12 cellular contexts compared by ENCODE assay signal in the genomic region with DNA sequence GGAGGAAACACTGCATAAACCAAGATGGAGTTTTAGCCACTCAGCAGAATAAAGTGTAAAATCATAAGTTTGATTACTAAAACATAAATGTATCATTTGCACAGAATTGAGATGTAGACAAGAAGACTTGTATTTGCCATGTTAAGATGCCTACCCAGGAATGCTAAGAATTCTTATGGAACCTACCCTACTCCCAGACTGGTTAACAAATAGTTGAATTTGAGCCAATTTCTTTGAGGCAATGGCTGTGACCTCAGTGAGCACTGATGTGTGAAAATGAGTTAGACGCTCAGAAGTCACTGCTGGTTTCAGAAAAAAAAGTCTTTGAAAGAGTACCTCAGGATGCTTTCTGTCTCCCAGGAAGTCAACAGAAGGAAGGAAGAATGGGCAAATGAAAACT.
DNase-seq lines count a peak whose midpoint lies in the region; ATAC-seq and TF ChIP-seq lines count a peak whose summit lies in the region.
"Had no signal": no experiment of that assay in that cellular context is flagged by ENCODE, and none has a peak within 500 bp of the region (broad histone marks: within the 10 kb centered on the region; RNA-seq: fewer than 3 reads in every experiment).

No MANE protein-coding gene starts in this region.

- 17 to 30% methylated on average over 1 of the region's 1 CpG for WGBS in thyroid gland, 2 donors

- peak overlapping the region; percentile 70 to 85 (median 72) for H3K27ac ChIP-seq in thyroid gland
- H3K27ac ChIP-seq in tibial artery, result no peak overlapping the region
- H3K27ac ChIP-seq: skin epidermis had no signal

- H3K9me3 ChIP-seq in thyroid gland (no peaks in the 10 kb centered on the region), tibial artery (no peaks in the 10 kb centered on the region)
- H3K9me3 ChIP-seq: mucosa of descending colon had no signal

- peaks cover 2% of the 10 kb centered on the region for H3K4me1 Mint-ChIP-seq in activated CD8-positive, alpha-beta T cell treated with anti-CD3 and anti-CD28 coated beads, Interleukin-2, amount 10 ng/mL, durations not matched to agents 7 days and 5 days (ENCODE audit: low read depth)
- no peaks in the 10 kb centered on the region for H3K4me1 Mint-ChIP-seq in activated CD8-positive, alpha-beta T cell treated with anti-CD3 and anti-CD28 coated beads for 36 hours (ENCODE audit: low read depth)
- H3K4me1 Mint-ChIP-seq: T-helper 17 cell had no signal

- H3K4me3 Mint-ChIP-seq in activated CD8-positive, alpha-beta T cell treated with anti-CD3 and anti-CD28 coated beads, Interleukin-2, amount 10 ng/mL, durations not matched to agents 7 days and 5 days, result no peak overlapping the region
- no peak overlapping the region for H3K4me3 Mint-ChIP-seq in activated CD8-positive, alpha-beta T cell treated with anti-CD3 and anti-CD28 coated beads for 36 hours
- H3K4me3 Mint-ChIP-seq: T-helper 17 cell had no signal

- TF ChIP-seq POLR2A in thyroid gland (IDR thresholded peaks at IDR 0.05), result peak in 1 of 2 donors; percentile 25

- POLR2A ChIA-PET in activated CD8-positive, alpha-beta T cell treated with anti-CD3 and anti-CD28 coated beads, Interleukin-2, amount 10 ng/mL, durations not matched to agents 7 days and 5 days (lab: Charles Lee), result no interaction called here
- POLR2A ChIA-PET in activated CD8-positive, alpha-beta T cell treated with anti-CD3 and anti-CD28 coated beads for 36 hours (lab: Charles Lee), result interaction anchor here (0.7 kb wide), 1 partner anchor 18 kb away, joined by 3 read pairs; no protein-coding TSS in a partner anchor

- no peak overlapping the region for H3K4me3 ChIP-seq in fibroblast of villous mesenchyme (ENCODE audit: low read depth, low read length)
- no peak overlapping the region for H3K4me3 ChIP-seq in thyroid gland (replicated peaks in 1 of 3)
- no peak overlapping the region for H3K4me3 ChIP-seq in tibial artery
- H3K4me3 ChIP-seq: mucosa of descending colon, skin epidermis had no signal

- DNase-seq in activated CD8-positive, alpha-beta T cell treated with anti-CD3 and anti-CD28 coated beads, Interleukin-2, amount 10 ng/mL, durations not matched to agents 7 days and 5 days, result no peak
- no peak for DNase-seq in activated CD8-positive, alpha-beta T cell treated with anti-CD3 and anti-CD28 coated beads for 36 hours
- DNase-seq in fibroblast of villous mesenchyme (ENCODE audit: low read depth), result peak; percentile 24
- DNase-seq in thyroid gland, result peak; percentile 30 to 44
- DNase-seq in HPDE6-E6E7 (ENCODE audit: extremely low spot score), result no peak
- no peak for DNase-seq in tibial artery
- no peak for DNase-seq in activated T-cell treated with anti-CD3 and anti-CD28 coated beads, Interleukin-2, amount 50 U/mL, for 48 hours
- DNase-seq: mucosa of descending colon, NCI-H69, T-helper 17 cell had no signal

- H3K27me3 ChIP-seq in thyroid gland (no peaks in the 10 kb centered on the region), tibial artery (no peaks in the 10 kb centered on the region)

- H3K36me3 Mint-ChIP-seq in activated CD8-positive, alpha-beta T cell treated with anti-CD3 and anti-CD28 coated beads, Interleukin-2, amount 10 ng/mL, durations not matched to agents 7 days and 5 days (ENCODE audit: low read depth), result no peaks in the 10 kb centered on the region
- no peaks in the 10 kb centered on the region for H3K36me3 Mint-ChIP-seq in activated CD8-positive, alpha-beta T cell treated with anti-CD3 and anti-CD28 coated beads for 36 hours (ENCODE audit: low read depth)

- peak overlapping the region; percentile 8 for H3K27ac Mint-ChIP-seq in activated CD8-positive, alpha-beta T cell treated with anti-CD3 and anti-CD28 coated beads, Interleukin-2, amount 10 ng/mL, durations not matched to agents 7 days and 5 days
- H3K27ac Mint-ChIP-seq in activated CD8-positive, alpha-beta T cell treated with anti-CD3 and anti-CD28 coated beads for 36 hours, result no peak overlapping the region
- H3K27ac Mint-ChIP-seq: T-helper 17 cell had no signal

- no peak for TF ChIP-seq CTCF in activated CD8-positive, alpha-beta T cell treated with anti-CD3 and anti-CD28 coated beads for 36 hours (IDR thresholded peaks at IDR 0.05)
- TF ChIP-seq CTCF in fibroblast of villous mesenchyme (IDR thresholded peaks at IDR 0.05; ENCODE audit: insufficient read depth, low read depth, low read length) (no peak), thyroid gland (IDR thresholded peaks at IDR 0.05) (no peak), tibial artery (IDR thresholded peaks at IDR 0.05) (no peak)

- intact Hi-C loops in activated CD8-positive, alpha-beta T cell treated with anti-CD3 and anti-CD28 coated beads for 36 hours (cut with micrococcal nuclease), result no loop called here
- intact Hi-C loops in thyroid gland (cut with DNase I), result no loop called here
- intact Hi-C loops in tibial artery (cut with DNase I; ENCODE audit: low total_unique reads), result no loop called here

- no peaks in the 10 kb centered on the region for H3K36me3 ChIP-seq in thyroid gland
- no peaks in the 10 kb centered on the region for H3K36me3 ChIP-seq in tibial artery

- ATAC-seq in activated CD8-positive, alpha-beta T cell treated with anti-CD3 and anti-CD28 coated beads, Interleukin-2, amount 10 ng/mL, durations not matched to agents 7 days and 5 days, result no peak
- no peak for ATAC-seq in activated CD8-positive, alpha-beta T cell treated with anti-CD3 and anti-CD28 coated beads for 36 hours
- ATAC-seq in SK-N-SH treated with all-trans-retinoic acid at 6 μM for 48 hours, result peak; percentile 74
- ATAC-seq: mucosa of descending colon, T-helper 17 cell had no signal

- CTCF ChIA-PET in activated CD8-positive, alpha-beta T cell treated with anti-CD3 and anti-CD28 coated beads, Interleukin-2, amount 10 ng/mL, durations not matched to agents 7 days and 5 days (lab: Charles Lee), result no interaction called here
- CTCF ChIA-PET in activated CD8-positive, alpha-beta T cell treated with anti-CD3 and anti-CD28 coated beads for 36 hours (lab: Charles Lee), result interaction anchor here (1.3 to 2.6 kb wide), 3 partner anchors 16 to 122 kb away, joined by 3 to 9 read pairs (median 4); no protein-coding TSS in a partner anchor

- peaks cover 70% of the 10 kb centered on the region for H3K27me3 Mint-ChIP-seq in activated CD8-positive, alpha-beta T cell treated with anti-CD3 and anti-CD28 coated beads, Interleukin-2, amount 10 ng/mL, durations not matched to agents 7 days and 5 days (ENCODE audit: low read depth)
- H3K27me3 Mint-ChIP-seq in activated CD8-positive, alpha-beta T cell treated with anti-CD3 and anti-CD28 coated beads for 36 hours, result peaks cover 47% of the 10 kb centered on the region

- no peaks in the 10 kb centered on the region for H3K9me3 Mint-ChIP-seq in activated CD8-positive, alpha-beta T cell treated with anti-CD3 and anti-CD28 coated beads, Interleukin-2, amount 10 ng/mL, durations not matched to agents 7 days and 5 days (ENCODE audit: insufficient read depth)
- no peaks in the 10 kb centered on the region for H3K9me3 Mint-ChIP-seq in activated CD8-positive, alpha-beta T cell treated with anti-CD3 and anti-CD28 coated beads for 36 hours

- H3K4me1 ChIP-seq in thyroid gland (peaks cover 16 to 27% of the 10 kb centered on the region in 2 donors), tibial artery (peaks cover 0 to 8% (median 0%) of the 10 kb centered on the region in 4 donors)

TF ChIP-seq in SK-N-SH treated with all-trans-retinoic acid at 6 μM for 48 hours, 23 proteins besides CTCF, POLR2A, EP300 and RAD21:
- TF ChIP-seq ZFP30 (CRISPR knock-in tag; IDR thresholded peaks at IDR 0.05), result no peak
- TF ChIP-seq ZFP3 (CRISPR knock-in tag; IDR thresholded peaks at IDR 0.05), result no peak
- TF ChIP-seq ZNF70 (CRISPR knock-in tag; IDR thresholded peaks at IDR 0.05), result no peak
- TF ChIP-seq POU6F1 (CRISPR knock-in tag; IDR thresholded peaks at IDR 0.05; ENCODE audit: borderline replicate concordance, low read depth), result no peak
- TF ChIP-seq TOX (CRISPR knock-in tag; IDR thresholded peaks at IDR 0.05; ENCODE audit: borderline replicate concordance), result no peak
- TF ChIP-seq CSRNP3 (CRISPR knock-in tag; IDR thresholded peaks at IDR 0.05), result no peak
- TF ChIP-seq TCF4 (CRISPR knock-in tag; IDR thresholded peaks at IDR 0.05; ENCODE audit: borderline replicate concordance), result no peak
- no peak for TF ChIP-seq CSDC2 (CRISPR knock-in tag; IDR thresholded peaks at IDR 0.05)
- TF ChIP-seq ZNF8 (CRISPR knock-in tag; IDR thresholded peaks at IDR 0.05), result no peak
- TF ChIP-seq ESRRG (CRISPR knock-in tag; IDR thresholded peaks at IDR 0.05), result no peak

Comparison
In these comparisons a context has a peak if more than half of its experiments do, and no peak if none do; other contexts are left out.
1. DNase-seq: peak in fibroblast of villous mesenchyme (single experiment) and thyroid gland (2 of 2); none in activated CD8-positive, alpha-beta T cell treated with anti-CD3 and anti-CD28 coated beads, Interleukin-2, amount 10 ng/mL, durations not matched to agents 7 days and 5 days (single experiment), activated CD8-positive, alpha-beta T cell treated with anti-CD3 and anti-CD28 coated beads for 36 hours (single experiment), HPDE6-E6E7 (single experiment), tibial artery (0 of 2) and activated T-cell treated with anti-CD3 and anti-CD28 coated beads, Interleukin-2, amount 50 U/mL, for 48 hours (0 of 2).
2. H3K27ac ChIP-seq: peak in thyroid gland (3 of 3); none in tibial artery (0 of 2).